ENCODE assay signal across 13 cellular contexts in the genomic region with DNA sequence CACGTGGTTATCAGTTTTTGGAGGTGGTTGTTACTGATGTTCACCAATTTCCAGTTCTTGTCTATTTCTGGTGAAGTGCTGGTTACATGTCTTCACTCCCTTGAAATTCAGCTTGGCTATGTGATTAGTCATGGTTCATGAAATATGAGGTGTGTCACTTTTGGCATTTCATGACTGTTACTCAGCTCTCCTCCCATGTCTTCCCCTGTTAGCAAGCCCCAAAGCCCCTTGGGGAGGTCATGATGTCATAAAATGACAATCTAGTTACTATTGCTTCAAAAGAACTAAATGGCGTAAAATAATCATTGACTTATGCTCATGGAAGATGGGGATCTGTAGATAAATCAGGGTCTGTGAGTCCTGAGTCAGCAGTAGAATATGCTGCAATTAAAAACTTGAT.
DNase-seq lines count a peak whose midpoint lies in the region; ATAC-seq, FAIRE-seq and TF ChIP-seq lines count a peak whose summit lies in the region.
"Had no signal": no experiment of that assay in that cellular context is flagged by ENCODE, and none has a peak within 500 bp of the region (broad histone marks: within the 10 kb centered on the region; RNA-seq: fewer than 3 reads in every experiment).

No MANE protein-coding gene starts in this region.

- FAIRE-seq in bronchial epithelial cell (lab: Jason Lieb, UNC) = peak; percentile 94

- TF ChIP-seq CTCF in bronchial epithelial cell (IDR thresholded peaks at IDR 0.05; ENCODE audit: insufficient read depth, low read length, severe bottlenecking) = no peak

- in situ Hi-C loops in Caki2 (cut with HindIII; ENCODE audit: low pct_unique_long_range_greater_than_20kb, low sequenced_read_pairs) = no loop called here

- H3K27me3 ChIP-seq in MG63 (no peaks in the 10 kb centered on the region), bronchial epithelial cell (ENCODE audit: control insufficient read depth, insufficient read depth, low read length) (no peaks in the 10 kb centered on the region)
- H3K27me3 ChIP-seq: BLaER1 had no signal

- H3K4me3 ChIP-seq in MG63 = no peak overlapping the region
- H3K4me3 ChIP-seq in bronchial epithelial cell (ENCODE audit: low read depth, low read length) = no peak overlapping the region
- H3K4me3 ChIP-seq: BLaER1 had no signal

- H3K36me3 ChIP-seq in MG63 = no peaks in the 10 kb centered on the region
- no peaks in the 10 kb centered on the region for H3K36me3 ChIP-seq in bronchial epithelial cell (ENCODE audit: control insufficient read depth, insufficient read depth, low read length)
- H3K36me3 ChIP-seq: BLaER1 had no signal

- DNase-seq in Caki2 (ENCODE audit: low read depth) = peak; percentile 37
- peak; percentile 12 for DNase-seq in MG63
- peak; percentile 97 for DNase-seq in bronchial epithelial cell (ENCODE audit: low read depth)
- peak; percentile 92 for DNase-seq in kidney tubule cell (ENCODE audit: low spot score)
- no peak for DNase-seq in stimulated activated CD4-positive, alpha-beta T cell treated with anti-CD3 and anti-CD28 coated beads, Interleukin-4, amount 100 ng/mL, for 4 hours
- no peak for DNase-seq in GF-D8 (lab: John Stamatoyannopoulos, UW)
- DNase-seq: activated CD4-positive, alpha-beta T cell treated with anti-CD3 and anti-CD28 coated beads, Interleukin-2, amount 10 ng/mL, durations not matched to agents 7 days and 5 days; NCI-H2107; stimulated activated CD4-positive, alpha-beta T cell treated with anti-CD3 and anti-CD28 coated beads, Interleukin-4, amount 100 ng/mL, for 1 hour; stimulated activated naive B cell treated with anti-CD40 and anti-IgM and Interleukin-4, amounts not matched to agents 10 μg/mL and 1 μg/mL and 100 μg/mL, for 72 hours had no signal

- no peaks in the 10 kb centered on the region; the same call in 1 of the 2 replicates for H3K9me3 ChIP-seq in MG63
- H3K9me3 ChIP-seq: BLaER1 had no signal

- no peak for ATAC-seq in GM21786 (IDR thresholded peaks at IDR 0.05; ENCODE audit: unreplicated experiment)
- ATAC-seq in GM21825 (IDR thresholded peaks at IDR 0.05; ENCODE audit: unreplicated experiment) = no peak
- ATAC-seq: stimulated activated naive B cell treated with anti-CD40 and anti-IgM and Interleukin-4, amounts not matched to agents 10 μg/mL and 1 μg/mL and 100 μg/mL, for 72 hours had no signal

Comparison
In these comparisons a context has a peak if more than half of its experiments do, and no peak if none do; other contexts are left out.
1. DNase-seq: peak in Caki2 (single experiment), MG63 (single experiment), bronchial epithelial cell (single experiment) and kidney tubule cell (single experiment); none in stimulated activated CD4-positive, alpha-beta T cell treated with anti-CD3 and anti-CD28 coated beads, Interleukin-4, amount 100 ng/mL, for 4 hours (0 of 2) and GF-D8 (single experiment).